Comparison of ENCODE assay signal across 21 cellular contexts in the genomic region with DNA sequence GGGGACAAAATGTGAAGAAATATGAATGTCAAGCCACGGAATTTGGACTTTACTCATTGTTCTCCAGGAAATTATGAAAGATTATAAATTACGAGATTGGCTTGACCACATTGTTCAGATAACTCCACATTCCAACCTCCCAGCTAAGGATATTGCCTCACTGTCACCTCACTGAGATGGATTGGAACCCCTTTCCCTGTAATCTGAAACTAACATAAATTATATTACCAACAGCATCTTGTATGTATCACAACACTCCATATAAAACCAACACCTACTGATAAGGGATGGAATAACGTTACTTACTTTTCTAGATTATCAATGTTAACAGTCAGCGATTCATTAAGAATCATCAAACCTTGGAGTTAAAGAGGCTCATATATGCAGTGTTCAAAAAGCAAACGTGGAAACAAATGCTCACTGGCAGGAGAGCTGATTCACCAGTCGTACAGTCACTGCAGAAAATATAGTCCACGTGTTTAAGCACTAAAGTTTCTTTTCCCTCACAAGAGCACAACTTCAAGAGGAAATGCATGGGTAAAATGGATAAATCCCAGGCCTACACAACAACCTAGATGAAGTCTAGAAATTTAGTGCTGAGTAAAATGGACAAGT.
DNase-seq lines count a peak whose midpoint lies in the region; ATAC-seq, FAIRE-seq and TF ChIP-seq lines count a peak whose summit lies in the region.
"Had no signal": no experiment of that assay in that cellular context is flagged by ENCODE, and none has a peak within 500 bp of the region (broad histone marks: within the 10 kb centered on the region; RNA-seq: fewer than 3 reads in every experiment).

No MANE protein-coding gene starts in this region.

- H4K91ac ChIP-seq in IMR-90 (ENCODE audit: insufficient read depth, low read depth, low read length) = no peak overlapping the region

- dilution Hi-C loops in IMR-90 (cut with HindIII; ENCODE audit: low sequenced_read_pairs, unreplicated experiment) = no loop called here

- no peak overlapping the region for H2BK120ac ChIP-seq in IMR-90 (ENCODE audit: low read depth, low read length)

- H4K8ac ChIP-seq in IMR-90 (ENCODE audit: low read depth in 2 of 2, low read length in 2 of 2) = no peak overlapping the region

- TF ChIP-seq CTCF in D721Med (IDR thresholded peaks at IDR 0.05; ENCODE audit: insufficient read depth, missing control alignments) (no peak), IMR-90 (conservative IDR thresholded peaks at IDR 0.05; ENCODE audit: low read depth, low read length) (no peak), body of pancreas (IDR thresholded peaks at IDR 0.05) (no peak), fibroblast of pulmonary artery (IDR thresholded peaks at IDR 0.05; ENCODE audit: low read length, missing control alignments) (no peak), osteocyte (IDR thresholded peaks at IDR 0.05) (no peak)

- H3K14ac ChIP-seq in IMR-90 (replicated peaks; ENCODE audit: low read depth, low read length) = no peak overlapping the region

- no peak overlapping the region for H3K9ac ChIP-seq in IMR-90 (ENCODE audit: low read depth, low read length)

- H3K27me3 Mint-ChIP-seq in osteocyte (ENCODE audit: unreplicated experiment) = no peaks in the 10 kb centered on the region

- no peak overlapping the region for H2AFZ ChIP-seq in IMR-90 (replicated peaks; ENCODE audit: low read length, poor library complexity)

- no peak overlapping the region for H3K18ac ChIP-seq in IMR-90 (ENCODE audit: low read depth, low read length)

- no peaks in the 10 kb centered on the region for H3K36me3 ChIP-seq in IMR-90 (ENCODE audit: control insufficient read depth, insufficient read depth, low read length)
- no peaks in the 10 kb centered on the region for H3K36me3 ChIP-seq in body of pancreas (replicated peaks in 1 of 2; ENCODE audit: insufficient read depth in 1 of 2, low read depth in 2 of 2)

- no peaks in the 10 kb centered on the region for H3K36me3 Mint-ChIP-seq in osteocyte (ENCODE audit: unreplicated experiment)

- ATAC-seq in IMR-90 (ENCODE audit: low read depth) (no peak), body of pancreas (peak; percentile 47), HG03159 (IDR thresholded peaks at IDR 0.05; ENCODE audit: unreplicated experiment) (no peak)
- ATAC-seq: A549 had no signal

- peak; percentile 85 for FAIRE-seq in D721Med (lab: Jason Lieb, UNC)
- FAIRE-seq: A549 had no signal

- H3K79me1 ChIP-seq in IMR-90 (ENCODE audit: low read depth in 1 of 2, low read length in 2 of 2) = no peaks in the 10 kb centered on the region

- no peaks in the 10 kb centered on the region for H3K27me3 ChIP-seq in IMR-90 (ENCODE audit: control insufficient read depth, insufficient read depth, low read length)
- H3K27me3 ChIP-seq in body of pancreas = no peaks in the 10 kb centered on the region

- no peak overlapping the region for H2AK5ac ChIP-seq in IMR-90 (ENCODE audit: low read depth, low read length)

- TF ChIP-seq RAD21 in IMR-90 (IDR thresholded peaks at IDR 0.05; ENCODE audit: low read length) = no peak

- POLR2A ChIA-PET in IMR-90 (lab: Charles Lee; ENCODE audit: unreplicated experiment) = no interaction called here

- H3K23ac ChIP-seq in IMR-90 (ENCODE audit: low read depth, low read length) = no peak overlapping the region

- H3K4me3 ChIP-seq in IMR-90 (ENCODE audit: insufficient read depth, low read depth, low read length) = no peak overlapping the region
- H3K4me3 ChIP-seq in body of pancreas = no peak overlapping the region
- no peak overlapping the region for H3K4me3 ChIP-seq in fibroblast of pulmonary artery (replicated peaks; ENCODE audit: low read depth, low read length)
- H3K4me3 ChIP-seq: A549 had no signal

- no peak overlapping the region for H2BK20ac ChIP-seq in IMR-90 (ENCODE audit: low read depth, low read length)

- H4K20me1 ChIP-seq in IMR-90 (ENCODE audit: insufficient read depth, low read length) = no peaks in the 10 kb centered on the region

- no peak overlapping the region for H3K4me2 ChIP-seq in IMR-90 (ENCODE audit: low read depth, low read length)
- H3K4me2 ChIP-seq: A549 had no signal

- no peak overlapping the region for H4K5ac ChIP-seq in IMR-90 (ENCODE audit: low read depth, low read length)

- no peak for DNase-seq in D721Med (ENCODE audit: insufficient read length, low spot score)
- DNase-seq in IMR-90 = peak; percentile 14
- no peak for DNase-seq in body of pancreas
- DNase-seq in fibroblast of pulmonary artery (ENCODE audit: low read depth) = peak; percentile 55
- DNase-seq in osteocyte (ENCODE audit: extremely low spot score, unreplicated experiment) = no peak
- no peak for DNase-seq in NK-92 (lab: John Stamatoyannopoulos, UW; ENCODE audit: unreplicated experiment)
- DNase-seq in OCI-M1 (lab: John Stamatoyannopoulos, UW) = no peak
- DNase-seq: AML-193, Caco-2, DMS79, GF-D8, GOT3, Kasumi-1, MV-4-11, NCI-H1417 treated with DMSO at 0.1 percent for 48 hours, NCI-H2029, NCI-H2171 treated with DMSO at 0.1 percent for 48 hours, NCI-H510A treated with DMSO at 0.1 percent for 48 hours had no signal

- in situ Hi-C loops in IMR-90 (cut with MboI; ENCODE audit: low sequenced_read_pairs) = no loop called here

- H2AK9ac ChIP-seq in IMR-90 (replicated peaks; ENCODE audit: low read depth, low read length, poor library complexity) = no peak overlapping the region

- H3K4me1 Mint-ChIP-seq in osteocyte (ENCODE audit: unreplicated experiment) = no peaks in the 10 kb centered on the region

- no peak overlapping the region for H3K4ac ChIP-seq in IMR-90 (ENCODE audit: low read depth, low read length)

- no peak overlapping the region for H3K27ac ChIP-seq in IMR-90 (ENCODE audit: insufficient read depth, low read length)
- no peak overlapping the region for H3K27ac ChIP-seq in body of pancreas
- H3K27ac ChIP-seq: A549, RWPE1 had no signal

- H2BK15ac ChIP-seq in IMR-90 (ENCODE audit: low read depth, low read length) = no peak overlapping the region

- H3K9me3 ChIP-seq in IMR-90 (ENCODE audit: control insufficient read depth, insufficient read depth, low read length) = peaks cover 3% of the 10 kb centered on the region
- no peaks in the 10 kb centered on the region for H3K9me3 ChIP-seq in body of pancreas
- H3K9me3 ChIP-seq: A549, Caco-2 had no signal

- no peaks in the 10 kb centered on the region for H3K4me1 ChIP-seq in IMR-90 (ENCODE audit: control insufficient read depth, insufficient read depth, low read length)
- H3K4me1 ChIP-seq in body of pancreas = peaks cover 11% of the 10 kb centered on the region
- H3K4me1 ChIP-seq: A549 had no signal

- no peak overlapping the region for H3K27ac Mint-ChIP-seq in osteocyte (ENCODE audit: unreplicated experiment)

- no peak for TF ChIP-seq POLR2A in IMR-90 (IDR thresholded peaks at IDR 0.05; ENCODE audit: low read depth, low read length)
- no peak for TF ChIP-seq POLR2A in body of pancreas (IDR thresholded peaks at IDR 0.05)

- no peaks in the 10 kb centered on the region for H3K9me3 Mint-ChIP-seq in osteocyte (ENCODE audit: unreplicated experiment)

- no TSS peak for BruUV-seq in IMR-90 (replicated peaks; lab: Mats Ljungman, UMichigan)

- H3K9me1 ChIP-seq in IMR-90 (ENCODE audit: insufficient read depth, low read length) = no peaks in the 10 kb centered on the region

- CTCF ChIA-PET in IMR-90 (lab: Yijun Ruan, JAX) = interaction anchor here (0.6 kb wide), 1 partner anchor 9 kb away, joined by 3 read pairs; no protein-coding TSS in a partner anchor

- intact Hi-C loops in IMR-90 (cut with micrococcal nuclease) = no loop called here
- intact Hi-C loops in body of pancreas (cut with DNase I) = no loop called here

- H3K4me3 Mint-ChIP-seq in osteocyte (ENCODE audit: unreplicated experiment) = no peak overlapping the region

- H2BK5ac ChIP-seq in IMR-90 (ENCODE audit: low read depth, low read length, poor library complexity, severe bottlenecking) = no peak overlapping the region

- 17% methylated on average over 2 of the region's 7 CpGs; no CpG with 5 or more reads in 1 of the 2 experiments for WGBS in IMR-90 (ENCODE audit: extremely low coverage in 2 of 2, insufficient read length in 1 of 2), 2 experiments
- WGBS in body of pancreas, 2 donors = 50 to 54% methylated on average over 7 of the region's 7 CpGs

- H3K56ac ChIP-seq in IMR-90 (ENCODE audit: extremely low read depth, insufficient read depth, low read length) = no peak overlapping the region

TF ChIP-seq in IMR-90, 13 proteins besides CTCF, POLR2A, EP300 and RAD21:
- TF ChIP-seq NFE2L2 (IDR thresholded peaks at IDR 0.05; ENCODE audit: low read depth, low read length) (no peak), FOS (IDR thresholded peaks at IDR 0.05; ENCODE audit: low read depth, low read length) (no peak), MAZ (IDR thresholded peaks at IDR 0.05; ENCODE audit: borderline replicate concordance, low read depth, low read length) (no peak), USF2 (IDR thresholded peaks at IDR 0.05; ENCODE audit: low read depth, low read length) (no peak), RCOR1 (IDR thresholded peaks at IDR 0.05; ENCODE audit: insufficient replicate concordance, low read length) (no peak), CHD1 (IDR thresholded peaks at IDR 0.05; ENCODE audit: low read depth, low read length) (no peak), RFX5 (IDR thresholded peaks at IDR 0.05; ENCODE audit: low read depth, low read length) (no peak), BHLHE40 (IDR thresholded peaks at IDR 0.05; ENCODE audit: low read depth, low read length) (no peak), SMC3 (IDR thresholded peaks at IDR 0.05; ENCODE audit: low read depth, low read length) (no peak), MAFK (IDR thresholded peaks at IDR 0.05; ENCODE audit: low read depth, low read length) (no peak), MXI1 (IDR thresholded peaks at IDR 0.05; ENCODE audit: borderline replicate concordance, low read depth, low read length) (no peak), CEBPB (IDR thresholded peaks at IDR 0.05; ENCODE audit: low read depth, low read length) (no peak)
- TF ChIP-seq, protein P1, sequence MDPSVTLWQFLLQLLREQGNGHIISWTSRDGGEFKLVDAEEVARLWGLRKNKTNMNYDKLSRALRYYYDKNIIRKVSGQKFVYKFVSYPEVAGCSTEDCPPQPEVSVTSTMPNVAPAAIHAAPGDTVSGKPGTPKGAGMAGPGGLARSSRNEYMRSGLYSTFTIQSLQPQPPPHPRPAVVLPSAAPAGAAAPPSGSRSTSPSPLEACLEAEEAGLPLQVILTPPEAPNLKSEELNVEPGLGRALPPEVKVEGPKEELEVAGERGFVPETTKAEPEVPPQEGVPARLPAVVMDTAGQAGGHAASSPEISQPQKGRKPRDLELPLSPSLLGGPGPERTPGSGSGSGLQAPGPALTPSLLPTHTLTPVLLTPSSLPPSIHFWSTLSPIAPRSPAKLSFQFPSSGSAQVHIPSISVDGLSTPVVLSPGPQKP (IDR thresholded peaks at IDR 0.05; ENCODE audit: borderline replicate concordance, low read depth, low read length) = no peak

Comparison
In these comparisons a context has a peak if more than half of its experiments do, and no peak if none do; other contexts are left out.
1. DNase-seq: peak in IMR-90 (single experiment) and fibroblast of pulmonary artery (single experiment); none in D721Med (single experiment), body of pancreas (0 of 4), osteocyte (single experiment), NK-92 (single experiment) and OCI-M1 (single experiment).